ENCODE assay signal across 15 cellular contexts in the genomic region with DNA sequence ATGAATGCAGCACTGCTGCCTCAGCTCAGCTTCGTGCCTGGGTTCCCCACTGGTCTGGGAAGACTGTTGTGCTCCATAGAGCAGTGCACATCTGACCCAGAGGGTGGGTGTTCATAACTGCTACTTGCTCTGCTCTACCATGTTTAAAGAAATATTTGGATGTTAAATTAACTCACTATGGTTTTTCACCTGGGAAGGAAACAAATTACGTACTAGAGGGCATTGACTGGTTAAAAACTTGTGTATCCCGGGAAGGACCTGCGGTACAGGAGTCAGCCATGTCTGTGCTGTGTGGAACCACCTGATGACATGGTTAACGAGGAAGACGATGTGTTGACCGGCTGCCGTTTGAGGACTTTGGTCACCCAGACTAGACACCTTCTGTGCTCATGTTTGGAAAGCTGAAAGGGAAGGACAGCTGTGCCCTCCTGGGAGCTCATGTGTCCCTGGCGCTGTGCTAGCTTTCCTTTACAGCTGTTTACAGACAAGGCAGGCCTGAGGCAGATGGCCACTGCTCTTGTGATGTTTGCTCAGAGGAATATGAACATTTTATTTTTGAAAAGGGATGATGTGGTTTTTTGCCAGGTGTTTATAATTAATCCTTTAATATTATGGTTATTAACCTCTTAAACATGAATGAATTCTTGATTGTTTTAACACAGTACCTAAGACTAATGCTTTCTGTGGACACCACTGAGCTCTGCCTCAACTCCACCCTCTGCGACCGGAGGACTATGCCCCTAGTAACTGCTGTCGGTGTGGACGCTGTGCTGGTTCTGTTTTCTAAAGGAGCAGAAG. TPM values are rescaled to one million over a fixed set of nuclear protein-coding genes. Genes with fewer than 3 reads are reported as not detected.
DNase-seq lines count a peak whose midpoint lies in the region; ATAC-seq and TF ChIP-seq lines count a peak whose summit lies in the region.
"Had no signal": no experiment of that assay in that cellular context is flagged by ENCODE, and none has a peak within 500 bp of the region (broad histone marks: within the 10 kb centered on the region; RNA-seq: fewer than 3 reads in every experiment).

No MANE protein-coding gene starts in this region.

- TF ChIP-seq CTCF in GM23338 (conservative IDR thresholded peaks at IDR 0.05; ENCODE audit: low read depth in 2 of 2), result no peak
- no peak for TF ChIP-seq CTCF in progenitor cell of endocrine pancreas (IDR thresholded peaks at IDR 0.05; ENCODE audit: unreplicated experiment)

- no peaks in the 10 kb centered on the region for H3K9me2 ChIP-seq in GM23338 (ENCODE audit: insufficient read depth)

- H3K4me3 Mint-ChIP-seq in GM23338 (no peak overlapping the region), progenitor cell of endocrine pancreas (ENCODE audit: low read depth) (peak overlapping the region; percentile 41)

- H3K36me3 ChIP-seq in GM23338 (ENCODE audit: insufficient read depth), result peaks cover 21% of the 10 kb centered on the region

- ATAC-seq in GM23338 (no peak), SK-N-SH treated with all-trans-retinoic acid at 6 μM for 48 hours (no peak)

- peaks cover 11% of the 10 kb centered on the region; the same call in 1 of the 2 replicates for H3K4me1 ChIP-seq in GM23338 (ENCODE audit: insufficient read depth)

- H3K36me3 Mint-ChIP-seq in GM23338 (ENCODE audit: low read depth) (peaks cover 46% of the 10 kb centered on the region), progenitor cell of endocrine pancreas (ENCODE audit: insufficient read depth) (peaks cover 16% of the 10 kb centered on the region)

- peaks cover 49% of the 10 kb centered on the region for H4K20me1 ChIP-seq in GM23338 (replicated peaks; ENCODE audit: insufficient read depth)

- no peak overlapping the region for H2AFZ ChIP-seq in GM23338

- peaks cover 6% of the 10 kb centered on the region; the same call in 1 of the 2 replicates for H3K27me3 ChIP-seq in GM23338 (ENCODE audit: insufficient read depth)
- H3K27me3 ChIP-seq: BE2C, upper lobe of left lung had no signal

- peaks cover 11% of the 10 kb centered on the region; the same call in 1 of the 2 replicates for H3F3A ChIP-seq in GM23338 (replicated peaks; ENCODE audit: low read depth)

- H3K27ac ChIP-seq in GM23338 (ENCODE audit: low read depth) (no peak overlapping the region), epithelial cell of prostate (peak overlapping the region; percentile 99)
- H3K27ac ChIP-seq: upper lobe of left lung had no signal

- H3K4me2 ChIP-seq in GM23338, result no peak overlapping the region

- H3K4me3 ChIP-seq in GM23338, result no peak overlapping the region
- H3K4me3 ChIP-seq: upper lobe of left lung had no signal

- H3K27me3 Mint-ChIP-seq in GM23338 (ENCODE audit: insufficient read depth, low read depth, poor library complexity), result peaks cover 7% of the 10 kb centered on the region
- peaks cover 3% of the 10 kb centered on the region for H3K27me3 Mint-ChIP-seq in progenitor cell of endocrine pancreas

- DNase-seq in GM23338 (ENCODE audit: low spot score), result no peak
- DNase-seq in NCI-H69 (lab: John Stamatoyannopoulos, UW), result peak; percentile 71
- no peak for DNase-seq in epithelial cell of prostate (ENCODE audit: low read depth, low spot score)
- DNase-seq in progenitor cell of endocrine pancreas (ENCODE audit: low spot score, unreplicated experiment), result no peak
- no peak for DNase-seq in CD1c-positive myeloid dendritic cell (ENCODE audit: extremely low spot score)
- no peak for DNase-seq in NCI-H82 treated with DMSO at 0.1 percent for 48 hours (lab: John Stamatoyannopoulos, UW; ENCODE audit: unreplicated experiment)
- DNase-seq in stimulated activated CD4-positive, alpha-beta T cell treated with anti-CD3 and anti-CD28 coated beads, Interleukin-15, amount 100 ng/mL, for 24 hours, result no peak
- DNase-seq: activated gamma-delta T cell; BE2C; NCI-H1092; NCI-H526 treated with DMSO at 0.1 percent for 48 hours; SIG-M5; stimulated activated CD4-positive, alpha-beta T cell treated with anti-CD3 and anti-CD28 coated beads, Interleukin-2, amount 100 ng/mL, for 48 hours; upper lobe of left lung had no signal

- no peaks in the 10 kb centered on the region for H3K9me3 Mint-ChIP-seq in GM23338
- no peaks in the 10 kb centered on the region for H3K9me3 Mint-ChIP-seq in progenitor cell of endocrine pancreas (ENCODE audit: low read depth)

- H3K27ac Mint-ChIP-seq in GM23338 (peak overlapping the region; percentile 11; the same call in 1 of the 2 replicates), progenitor cell of endocrine pancreas (peak overlapping the region; percentile 95)

- H3K4me1 Mint-ChIP-seq in GM23338 (peaks cover 10% of the 10 kb centered on the region; the same call in 2 of the 3 replicates), progenitor cell of endocrine pancreas (ENCODE audit: low read depth) (peaks cover 56% of the 10 kb centered on the region)

- peaks cover 39% of the 10 kb centered on the region for H3K79me2 ChIP-seq in GM23338 (replicated peaks; ENCODE audit: insufficient read depth)

TF ChIP-seq in GM23338, 12 proteins besides CTCF, POLR2A, EP300 and RAD21:
- no peak for TF ChIP-seq CREB1 (CRISPR knock-in tag; IDR thresholded peaks at IDR 0.05; ENCODE audit: low read depth)
- TF ChIP-seq EZH2 (IDR thresholded peaks at IDR 0.05; ENCODE audit: low read depth, unreplicated experiment), result no peak

TF ChIP-seq in SK-N-SH treated with all-trans-retinoic acid at 6 μM for 48 hours, 23 proteins besides CTCF, POLR2A, EP300 and RAD21:
- TF ChIP-seq ZFP30 (CRISPR knock-in tag; IDR thresholded peaks at IDR 0.05) (no peak), ISL1 (CRISPR knock-in tag; IDR thresholded peaks at IDR 0.05) (no peak), ZNF70 (CRISPR knock-in tag; IDR thresholded peaks at IDR 0.05) (no peak), RARB (CRISPR knock-in tag; IDR thresholded peaks at IDR 0.05) (no peak), BACH2 (CRISPR knock-in tag; IDR thresholded peaks at IDR 0.05; ENCODE audit: borderline replicate concordance) (no peak), OSR1 (CRISPR knock-in tag; IDR thresholded peaks at IDR 0.05) (no peak), ARNTL (CRISPR knock-in tag; IDR thresholded peaks at IDR 0.05; ENCODE audit: borderline replicate concordance, low read depth) (no peak), PPARA (CRISPR knock-in tag; IDR thresholded peaks at IDR 0.05; ENCODE audit: borderline replicate concordance) (no peak), ZNF565 (CRISPR knock-in tag; conservative IDR thresholded peaks at IDR 0.05; ENCODE audit: low read depth) (no peak)
- TF ChIP-seq, protein P1, sequence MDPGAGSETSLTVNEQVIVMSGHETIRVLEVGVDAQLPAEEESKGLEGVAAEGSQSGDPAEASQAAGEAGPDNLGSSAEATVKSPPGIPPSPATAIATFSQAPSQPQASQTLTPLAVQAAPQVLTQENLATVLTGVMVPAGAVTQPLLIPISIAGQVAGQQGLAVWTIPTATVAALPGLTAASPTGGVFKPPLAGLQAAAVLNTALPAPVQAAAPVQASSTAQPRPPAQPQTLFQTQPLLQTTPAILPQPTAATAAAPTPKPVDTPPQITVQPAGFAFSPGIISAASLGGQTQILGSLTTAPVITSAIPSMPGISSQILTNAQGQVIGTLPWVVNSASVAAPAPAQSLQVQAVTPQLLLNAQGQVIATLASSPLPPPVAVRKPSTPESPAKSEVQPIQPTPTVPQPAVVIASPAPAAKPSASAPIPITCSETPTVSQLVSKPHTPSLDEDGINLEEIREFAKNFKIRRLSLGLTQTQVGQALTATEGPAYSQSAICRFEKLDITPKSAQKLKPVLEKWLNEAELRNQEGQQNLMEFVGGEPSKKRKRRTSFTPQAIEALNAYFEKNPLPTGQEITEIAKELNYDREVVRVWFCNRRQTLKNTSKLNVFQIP (CRISPR knock-in tag; IDR thresholded peaks at IDR 0.05; ENCODE audit: borderline replicate concordance, low read depth), result no peak
- TF ChIP-seq, protein P2, sequence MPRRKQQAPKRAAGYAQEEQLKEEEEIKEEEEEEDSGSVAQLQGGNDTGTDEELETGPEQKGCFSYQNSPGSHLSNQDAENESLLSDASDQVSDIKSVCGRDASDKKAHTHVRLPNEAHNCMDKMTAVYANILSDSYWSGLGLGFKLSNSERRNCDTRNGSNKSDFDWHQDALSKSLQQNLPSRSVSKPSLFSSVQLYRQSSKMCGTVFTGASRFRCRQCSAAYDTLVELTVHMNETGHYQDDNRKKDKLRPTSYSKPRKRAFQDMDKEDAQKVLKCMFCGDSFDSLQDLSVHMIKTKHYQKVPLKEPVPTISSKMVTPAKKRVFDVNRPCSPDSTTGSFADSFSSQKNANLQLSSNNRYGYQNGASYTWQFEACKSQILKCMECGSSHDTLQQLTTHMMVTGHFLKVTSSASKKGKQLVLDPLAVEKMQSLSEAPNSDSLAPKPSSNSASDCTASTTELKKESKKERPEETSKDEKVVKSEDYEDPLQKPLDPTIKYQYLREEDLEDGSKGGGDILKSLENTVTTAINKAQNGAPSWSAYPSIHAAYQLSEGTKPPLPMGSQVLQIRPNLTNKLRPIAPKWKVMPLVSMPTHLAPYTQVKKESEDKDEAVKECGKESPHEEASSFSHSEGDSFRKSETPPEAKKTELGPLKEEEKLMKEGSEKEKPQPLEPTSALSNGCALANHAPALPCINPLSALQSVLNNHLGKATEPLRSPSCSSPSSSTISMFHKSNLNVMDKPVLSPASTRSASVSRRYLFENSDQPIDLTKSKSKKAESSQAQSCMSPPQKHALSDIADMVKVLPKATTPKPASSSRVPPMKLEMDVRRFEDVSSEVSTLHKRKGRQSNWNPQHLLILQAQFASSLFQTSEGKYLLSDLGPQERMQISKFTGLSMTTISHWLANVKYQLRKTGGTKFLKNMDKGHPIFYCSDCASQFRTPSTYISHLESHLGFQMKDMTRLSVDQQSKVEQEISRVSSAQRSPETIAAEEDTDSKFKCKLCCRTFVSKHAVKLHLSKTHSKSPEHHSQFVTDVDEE (CRISPR knock-in tag; IDR thresholded peaks at IDR 0.05), result no peak

RNA-seq across cellular contexts. Expression of a gene that starts 14.3 kb away (rescaled TPM):
- total RNA-seq in GM23338 (2014; rRNA removed; shearing (Covaris generic)), result 0.45 and 1.7 TPM in 2 replicates
- polyA plus RNA-seq in GM23338 (2016; fragmentation: Nextera tagmentation; extraction: Ambion mirVana), result 1.4 and 1.5 TPM in 2 replicates
- total RNA-seq in progenitor cell of endocrine pancreas, result 1.8 and 2.3 TPM in 2 replicates

RNA-seq across cellular contexts. Expression of a gene that starts 29.4 kb away (rescaled TPM):
- 39.9 and 41.1 TPM in 2 replicates for total RNA-seq in GM23338 (2014; rRNA removed; shearing (Covaris generic))
- 7.7 and 9.2 TPM in 2 replicates for polyA plus RNA-seq in GM23338 (2016; fragmentation: Nextera tagmentation; extraction: Ambion mirVana)
- total RNA-seq in progenitor cell of endocrine pancreas, result 91.6 and 93.8 TPM in 2 replicates

RNA-seq across cellular contexts. Expression of a gene that starts 35.5 kb away (rescaled TPM):
- 97.6 and 104 TPM in 2 replicates for total RNA-seq in GM23338 (2014; rRNA removed; shearing (Covaris generic))
- polyA plus RNA-seq in GM23338 (2016; fragmentation: Nextera tagmentation; extraction: Ambion mirVana), result 39.5 and 40.7 TPM in 2 replicates
- 81.4 and 86.3 TPM in 2 replicates for total RNA-seq in progenitor cell of endocrine pancreas

RNA-seq across cellular contexts. Expression of a gene that starts 49.2 kb away (rescaled TPM):
- 25.9 and 38.8 TPM in 2 replicates for total RNA-seq in GM23338 (2014; rRNA removed; shearing (Covaris generic))
- polyA plus RNA-seq in GM23338 (2016; fragmentation: Nextera tagmentation; extraction: Ambion mirVana), result 20.4 and 21.8 TPM in 2 replicates
- total RNA-seq in progenitor cell of endocrine pancreas, result 17.6 and 20.2 TPM in 2 replicates
